ENCODE assay signal across 8 cellular contexts in the genomic region with DNA sequence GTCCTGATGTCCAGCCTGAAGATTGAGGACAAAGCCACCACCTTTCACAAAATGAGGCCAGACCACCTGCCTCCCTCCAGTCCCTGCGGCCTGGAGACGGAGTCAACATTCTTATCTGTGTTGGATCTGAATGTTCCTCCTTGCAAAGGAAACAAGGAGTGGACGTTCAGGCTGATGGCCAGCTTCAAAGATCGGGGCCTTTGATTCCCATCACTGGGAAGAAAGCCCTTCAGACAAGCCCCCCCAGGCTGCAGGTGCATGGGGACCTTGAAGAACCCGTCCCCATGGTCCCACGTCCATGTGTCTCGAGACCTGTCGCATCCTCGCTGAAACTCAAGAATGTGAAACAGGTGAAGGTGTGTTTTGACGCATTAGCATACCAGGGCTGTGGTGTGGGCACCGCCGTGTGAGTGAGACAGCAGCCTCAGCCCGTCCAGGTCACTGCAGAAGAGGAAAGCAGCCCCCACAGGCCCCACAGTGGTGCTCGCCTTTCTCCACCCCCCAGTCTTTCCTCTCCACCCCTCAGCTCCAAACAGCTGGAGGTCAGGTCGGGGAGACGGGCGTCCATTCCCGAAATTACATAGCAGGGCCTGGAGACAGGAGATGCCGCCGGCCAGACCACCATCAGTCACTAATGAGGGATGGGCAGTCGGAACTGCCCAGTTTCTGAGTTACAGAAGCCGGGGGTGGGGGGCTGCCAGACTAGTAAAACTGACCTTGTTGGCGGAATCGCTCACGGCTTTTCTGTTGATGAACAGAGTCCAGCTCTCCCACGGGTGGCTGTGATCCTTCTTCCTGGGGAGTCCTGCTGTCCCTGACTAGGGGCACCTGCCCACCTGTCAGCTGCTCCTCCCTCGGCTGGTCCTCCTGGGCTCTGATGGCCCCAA. TPM values are rescaled to one million over a fixed set of nuclear protein-coding genes. Genes with fewer than 3 reads are reported as not detected.
DNase-seq lines count a peak whose midpoint lies in the region; ATAC-seq and TF ChIP-seq lines count a peak whose summit lies in the region.

No MANE protein-coding gene starts in this region.

- H2AFZ ChIP-seq in MM.1S (ENCODE audit: low read length): peak overlapping the region; percentile 96
- peak overlapping the region; percentile 81 for H2AFZ ChIP-seq in neural progenitor cell (replicated peaks)

- peak overlapping the region; percentile 98; the same call in 1 of the 2 replicates for H3K27ac ChIP-seq in BLaER1
- no peak overlapping the region for H3K27ac ChIP-seq in MM.1S (ENCODE audit: low read length)
- H3K27ac ChIP-seq in neural progenitor cell: no peak overlapping the region

- no peaks in the 10 kb centered on the region for H3K9me3 Mint-ChIP-seq in neural progenitor cell

- H3K4me1 Mint-ChIP-seq in neural progenitor cell: peaks cover 38% of the 10 kb centered on the region

- H3F3A ChIP-seq in MM.1S (ENCODE audit: insufficient read depth, low read length): no peaks in the 10 kb centered on the region
- peaks cover 9% of the 10 kb centered on the region for H3F3A ChIP-seq in neural progenitor cell (ENCODE audit: low read depth)

- H3K36me3 ChIP-seq in BLaER1: peaks cover 30% of the 10 kb centered on the region
- H3K36me3 ChIP-seq in MM.1S (replicated peaks; ENCODE audit: insufficient read depth, low read length): peaks cover 3% of the 10 kb centered on the region; the same call in 1 of the 2 replicates
- no peaks in the 10 kb centered on the region for H3K36me3 ChIP-seq in endocrine pancreas (ENCODE audit: control insufficient read depth, insufficient read depth, low read length)
- peaks cover 9% of the 10 kb centered on the region for H3K36me3 ChIP-seq in neural progenitor cell

- H3K4me2 ChIP-seq in BLaER1 (peak overlapping the region; percentile 96), MM.1S (ENCODE audit: low read depth, low read length) (peak overlapping the region; percentile 96), neural progenitor cell (peak overlapping the region; percentile 91)

- H3K9ac ChIP-seq in BLaER1 (peak overlapping the region; percentile 91), MM.1S (ENCODE audit: low read length) (peak overlapping the region; percentile 95; the same call in 1 of the 2 replicates), endocrine pancreas (ENCODE audit: control insufficient read depth, insufficient read depth, low read length) (peak overlapping the region; percentile 65), neural progenitor cell (no peak overlapping the region)

- TF ChIP-seq CTCF in MM.1S (IDR thresholded peaks at IDR 0.05; ENCODE audit: low read length) (no peak), neural progenitor cell (IDR thresholded peaks at IDR 0.05) (no peak)

- peak overlapping the region; percentile 68 for H3K27ac Mint-ChIP-seq in neural progenitor cell

- H3K9me3 ChIP-seq in BLaER1: no peaks in the 10 kb centered on the region
- no peaks in the 10 kb centered on the region for H3K9me3 ChIP-seq in MM.1S (replicated peaks; ENCODE audit: insufficient read depth, low read length)
- H3K9me3 ChIP-seq in endocrine pancreas (ENCODE audit: control insufficient read depth, low read length): no peaks in the 10 kb centered on the region
- H3K9me3 ChIP-seq in neural progenitor cell (ENCODE audit: low read depth): no peaks in the 10 kb centered on the region

- H3K9me2 ChIP-seq in MM.1S (replicated peaks; ENCODE audit: insufficient read depth, low read length): no peaks in the 10 kb centered on the region

- ATAC-seq in GM19328 (IDR thresholded peaks at IDR 0.05; ENCODE audit: unreplicated experiment): no peak

- H3K79me2 ChIP-seq in MM.1S (ENCODE audit: low read length): peaks cover 41% of the 10 kb centered on the region
- peaks cover 39% of the 10 kb centered on the region for H3K79me2 ChIP-seq in neural progenitor cell (ENCODE audit: low read depth)

- H4K20me1 ChIP-seq in BLaER1 (peaks cover 33% of the 10 kb centered on the region), MM.1S (ENCODE audit: insufficient read depth, low read length) (peaks cover 20% of the 10 kb centered on the region), neural progenitor cell (ENCODE audit: low read depth) (peaks cover 33% of the 10 kb centered on the region)

- peak overlapping the region; percentile 94 for H3K4me3 Mint-ChIP-seq in neural progenitor cell

- H3K4me3 ChIP-seq in BLaER1: peak overlapping the region; percentile 75
- peak overlapping the region; percentile 82 for H3K4me3 ChIP-seq in MM.1S (ENCODE audit: low read length)
- no peak overlapping the region for H3K4me3 ChIP-seq in endocrine pancreas (ENCODE audit: control insufficient read depth, insufficient read depth, low read length)
- H3K4me3 ChIP-seq in neural progenitor cell: peak overlapping the region; percentile 82

- DNase-seq in MM.1S: no peak
- DNase-seq in neural progenitor cell (ENCODE audit: low spot score): no peak
- no peak for DNase-seq in anterior cingulate cortex (lab: John Stamatoyannopoulos, UW)
- DNase-seq in NCI-H187 treated with DMSO at 0.1 percent for 48 hours (lab: John Stamatoyannopoulos, UW): no peak
- DNase-seq in stimulated activated CD4-positive, alpha-beta T cell treated with anti-CD3 and anti-CD28 coated beads, Interleukin-1b, Interleukin-23, amount 100 ng/mL, for 48 hours: no peak

- H3K4me1 ChIP-seq in BLaER1 (peaks cover 58% of the 10 kb centered on the region), MM.1S (ENCODE audit: low read length) (peaks cover 13% of the 10 kb centered on the region), endocrine pancreas (ENCODE audit: control insufficient read depth, insufficient read depth, low read length) (no peaks in the 10 kb centered on the region), neural progenitor cell (peaks cover 18% of the 10 kb centered on the region)

- no peaks in the 10 kb centered on the region for H3K27me3 ChIP-seq in BLaER1
- no peaks in the 10 kb centered on the region for H3K27me3 ChIP-seq in MM.1S (replicated peaks; ENCODE audit: insufficient read depth, low read length)
- H3K27me3 ChIP-seq in endocrine pancreas (ENCODE audit: control insufficient read depth, insufficient read depth, low read length): no peaks in the 10 kb centered on the region
- peaks cover 4% of the 10 kb centered on the region for H3K27me3 ChIP-seq in neural progenitor cell

- peaks cover 11% of the 10 kb centered on the region for H3K27me3 Mint-ChIP-seq in neural progenitor cell (ENCODE audit: insufficient read depth, low read depth)

- H3K36me3 Mint-ChIP-seq in neural progenitor cell: peaks cover 18% of the 10 kb centered on the region

RNA-seq across cellular contexts. Expression of gene CSNK1D, which starts 0.9 kb away (rescaled TPM):
- 41.5 and 60.7 TPM in 2 replicates for total RNA-seq in neural progenitor cell (ENCODE audit: low replicate concordance)

RNA-seq across cellular contexts. Expression of gene CD7, which starts 43.0 kb away (rescaled TPM):
- total RNA-seq in neural progenitor cell (ENCODE audit: low replicate concordance): 0.62 TPM in 1 of 2 replicates, not detected in the other

RNA-seq across cellular contexts. Expression of gene SLC16A3, which starts 45.5 kb away (rescaled TPM):
- total RNA-seq in neural progenitor cell (ENCODE audit: low replicate concordance): 21.0 and 82.9 TPM in 2 replicates

RNA-seq across cellular contexts. Expression of gene SECTM1, which starts 59.2 kb away (rescaled TPM):
- 0.12 TPM in 1 of 2 replicates, not detected in the other for total RNA-seq in neural progenitor cell (ENCODE audit: low replicate concordance)
